In genomic region chr2:233384811-233385488, GRCh38 we compare ENCODE assay signal across 9 cellular contexts. TPM values are rescaled to one million over a fixed set of nuclear protein-coding genes. Genes with fewer than 3 reads are reported as not detected.
DNase-seq lines count a peak whose midpoint lies in the region; ATAC-seq and TF ChIP-seq lines count a peak whose summit lies in the region.
"Had no signal": no experiment of that assay in that cellular context is flagged by ENCODE, and none has a peak within 500 bp of the region (broad histone marks: within the 10 kb centered on the region; RNA-seq: fewer than 3 reads in every experiment).

No MANE protein-coding gene starts in this region.

- H3K4me1 ChIP-seq in CD8-positive, alpha-beta T cell (ENCODE audit: insufficient read depth, low read length) = peaks cover 89% of the 10 kb centered on the region
- H3K4me1 ChIP-seq in RWPE2 (ENCODE audit: insufficient read depth, poor library complexity, severe bottlenecking) (peaks cover 20% of the 10 kb centered on the region), muscle layer of colon (ENCODE audit: insufficient read depth, low read length) (peaks cover 36% of the 10 kb centered on the region), Karpas-422 (ENCODE audit: low read length) (peaks cover 24% of the 10 kb centered on the region)

- H2AFZ ChIP-seq in Karpas-422 (ENCODE audit: low read length) = no peak overlapping the region

- POLR2A ChIA-PET in CD8-positive, alpha-beta T cell (lab: Charles Lee) = interaction anchor here (0.7 to 1.6 kb wide), 13 partner anchors 9 to 181 kb away, joined by 3 to 6 read pairs (median 3); partner anchors contain the start of genes DGKD and USP40

- H3K79me2 ChIP-seq in Karpas-422 (ENCODE audit: low read length) = no peaks in the 10 kb centered on the region

- no peaks in the 10 kb centered on the region for H3K9me3 ChIP-seq in CD8-positive, alpha-beta T cell (ENCODE audit: low read length)
- no peaks in the 10 kb centered on the region for H3K9me3 ChIP-seq in RWPE2 (ENCODE audit: severe bottlenecking)
- H3K9me3 ChIP-seq in muscle layer of colon (ENCODE audit: low read length) = no peaks in the 10 kb centered on the region
- H3K9me3 ChIP-seq in WERI-Rb-1 (ENCODE audit: severe bottlenecking) = no peaks in the 10 kb centered on the region
- H3K9me3 ChIP-seq in Karpas-422 (ENCODE audit: low read length) = no peaks in the 10 kb centered on the region

- CTCF ChIA-PET in CD8-positive, alpha-beta T cell (lab: Charles Lee) = interaction anchor here (0.8 to 8.4 kb wide), 7 partner anchors 19 to 330 kb away, joined by 3 to 65 read pairs (median 3); partner anchors contain the start of gene DGKD

- no peaks in the 10 kb centered on the region for H3K27me3 ChIP-seq in CD8-positive, alpha-beta T cell (ENCODE audit: insufficient read depth, low read length)
- H3K27me3 ChIP-seq in RWPE2 (ENCODE audit: insufficient read depth, poor library complexity, severe bottlenecking) (no peaks in the 10 kb centered on the region), muscle layer of colon (ENCODE audit: control insufficient read depth in 1 of 2, insufficient read depth in 2 of 2, low read length in 2 of 2) (no peaks in the 10 kb centered on the region), WERI-Rb-1 (ENCODE audit: insufficient read depth, low read depth, severe bottlenecking) (no peaks in the 10 kb centered on the region), Karpas-422 (ENCODE audit: low read length) (no peaks in the 10 kb centered on the region)

- H3K9me3 Mint-ChIP-seq in CD8-positive, alpha-beta T cell = no peaks in the 10 kb centered on the region

- H3K9ac ChIP-seq in muscle layer of colon (ENCODE audit: low read length) (no peak overlapping the region), Karpas-422 (ENCODE audit: low read length) (no peak overlapping the region)

- peak; percentile 8 for ATAC-seq in CD8-positive, alpha-beta T cell
- ATAC-seq in GM21717 (IDR thresholded peaks at IDR 0.05; ENCODE audit: unreplicated experiment) = peak; percentile 25
- ATAC-seq in RWPE2 (ENCODE audit: low read depth) = peak; percentile 96

- no peak for DNase-seq in CD8-positive, alpha-beta T cell
- no peak for DNase-seq in RWPE2 (ENCODE audit: low spot score)
- DNase-seq in posterior vena cava (ENCODE audit: low spot score) = no peak
- DNase-seq in WERI-Rb-1 = no peak
- DNase-seq in stimulated activated CD4-positive, alpha-beta T cell treated with anti-CD3 and anti-CD28 coated beads, Interleukin-2, amount 100 ng/mL, for 24 hours = no peak
- no peak for DNase-seq in Karpas-422
- DNase-seq: glutamatergic neuron had no signal

- H4K20me1 ChIP-seq in Karpas-422 (ENCODE audit: insufficient read depth, low read depth, low read length) = peaks cover 25% of the 10 kb centered on the region

- H3K27ac Mint-ChIP-seq in CD8-positive, alpha-beta T cell = peak overlapping the region; percentile 96

- H3K4me1 Mint-ChIP-seq in CD8-positive, alpha-beta T cell (ENCODE audit: low read depth) = peaks cover 93% of the 10 kb centered on the region

- peak overlapping the region; percentile 13 for H3K4me3 ChIP-seq in CD8-positive, alpha-beta T cell (ENCODE audit: low read depth, low read length)
- H3K4me3 ChIP-seq in RWPE2 (ENCODE audit: severe bottlenecking) = no peak overlapping the region
- no peak overlapping the region for H3K4me3 ChIP-seq in muscle layer of colon (ENCODE audit: low read depth in 1 of 2, low read length in 2 of 2)
- H3K4me3 ChIP-seq in WERI-Rb-1 (ENCODE audit: low read depth, low read length) = no peak overlapping the region
- no peak overlapping the region for H3K4me3 ChIP-seq in Karpas-422 (ENCODE audit: low read length)

- H3K4me3 Mint-ChIP-seq in CD8-positive, alpha-beta T cell = peak overlapping the region; percentile 75

- no peak overlapping the region for H3K4me2 ChIP-seq in Karpas-422 (ENCODE audit: low read depth, low read length, poor library complexity, severe bottlenecking)

- TF ChIP-seq CTCF in CD8-positive, alpha-beta T cell (IDR thresholded peaks at IDR 0.05) = no peak
- TF ChIP-seq CTCF in RWPE2 (IDR thresholded peaks at IDR 0.05; ENCODE audit: poor library complexity, severe bottlenecking) (no peak), WERI-Rb-1 (IDR thresholded peaks at IDR 0.05; ENCODE audit: low read depth, low read length) (no peak)

- H3K9me2 ChIP-seq in Karpas-422 (replicated peaks; ENCODE audit: insufficient read depth, low read length) = no peaks in the 10 kb centered on the region

- H3K36me3 Mint-ChIP-seq in CD8-positive, alpha-beta T cell = peaks cover 16% of the 10 kb centered on the region

- no peaks in the 10 kb centered on the region for H3K27me3 Mint-ChIP-seq in CD8-positive, alpha-beta T cell (ENCODE audit: low read depth)

- peaks cover 6% of the 10 kb centered on the region for H3K36me3 ChIP-seq in CD8-positive, alpha-beta T cell (ENCODE audit: insufficient read depth, low read length)
- peaks cover 2% of the 10 kb centered on the region; the same call in 1 of the 2 replicates for H3K36me3 ChIP-seq in RWPE2 (ENCODE audit: low read depth)
- H3K36me3 ChIP-seq in muscle layer of colon (ENCODE audit: insufficient read depth, low read length) = no peaks in the 10 kb centered on the region
- no peaks in the 10 kb centered on the region; the same call in 1 of the 2 replicates for H3K36me3 ChIP-seq in WERI-Rb-1
- no peaks in the 10 kb centered on the region for H3K36me3 ChIP-seq in Karpas-422 (ENCODE audit: insufficient read depth, low read length)

- H3K27ac ChIP-seq in CD8-positive, alpha-beta T cell (ENCODE audit: low read depth, low read length) = peak overlapping the region; percentile 25
- H3K27ac ChIP-seq in RWPE2 (ENCODE audit: poor library complexity, severe bottlenecking) (no peak overlapping the region), muscle layer of colon (ENCODE audit: low read depth, low read length) (peak overlapping the region; percentile 20), WERI-Rb-1 (no peak overlapping the region), Karpas-422 (ENCODE audit: low read length) (no peak overlapping the region)

- intact Hi-C loops in CD8-positive, alpha-beta T cell (cut with DNase I, micrococcal nuclease) = loop anchor here (2.0 kb wide), 2 partner anchors 26 to 30 kb away; partner anchors contain the start of gene DGKD (in 1 of the 2)
- intact Hi-C loops in posterior vena cava (cut with DNase I) = no loop called here

RNA-seq across cellular contexts. Expression of gene DGKD, which starts 30.7 kb away (rescaled TPM):
- total RNA-seq in CD8-positive, alpha-beta T cell = 100 to 1,000 TPM; 209 to 244 TPM
- 10 to 100 TPM; 38.1 to 40.3 TPM for total RNA-seq in posterior vena cava
- total RNA-seq in Karpas-422 (2014; rRNA removed; shearing (Covaris generic); ENCODE audit: low replicate concordance) = 10.2 and 11.5 TPM in 2 replicates

Comparison
In these comparisons a context has a peak if more than half of its experiments do, and no peak if none do; other contexts are left out.
1. ATAC-seq: peak in every context shown above with its lines; median percentile 96 in RWPE2; 25 in GM21717; 8 in CD8-positive, alpha-beta T cell.
2. H3K27ac ChIP-seq: peak in CD8-positive, alpha-beta T cell (single experiment) and muscle layer of colon (single experiment); none in RWPE2 (single experiment), WERI-Rb-1 (single experiment) and Karpas-422 (single experiment).
3. RNA of gene DGKD, which starts 30.7 kb away (total RNA-seq): 209 to 244 TPM in CD8-positive, alpha-beta T cell; 38.1 to 40.3 TPM in posterior vena cava and 10.2 to 11.5 TPM in Karpas-422; every median in the first group is over 4 times any median in the second.
4. intact Hi-C loops: an anchor here in CD8-positive, alpha-beta T cell (2.0 kb wide); none called in posterior vena cava.